Comparison of ENCODE assay signal across 8 cellular contexts in the genomic region with DNA sequence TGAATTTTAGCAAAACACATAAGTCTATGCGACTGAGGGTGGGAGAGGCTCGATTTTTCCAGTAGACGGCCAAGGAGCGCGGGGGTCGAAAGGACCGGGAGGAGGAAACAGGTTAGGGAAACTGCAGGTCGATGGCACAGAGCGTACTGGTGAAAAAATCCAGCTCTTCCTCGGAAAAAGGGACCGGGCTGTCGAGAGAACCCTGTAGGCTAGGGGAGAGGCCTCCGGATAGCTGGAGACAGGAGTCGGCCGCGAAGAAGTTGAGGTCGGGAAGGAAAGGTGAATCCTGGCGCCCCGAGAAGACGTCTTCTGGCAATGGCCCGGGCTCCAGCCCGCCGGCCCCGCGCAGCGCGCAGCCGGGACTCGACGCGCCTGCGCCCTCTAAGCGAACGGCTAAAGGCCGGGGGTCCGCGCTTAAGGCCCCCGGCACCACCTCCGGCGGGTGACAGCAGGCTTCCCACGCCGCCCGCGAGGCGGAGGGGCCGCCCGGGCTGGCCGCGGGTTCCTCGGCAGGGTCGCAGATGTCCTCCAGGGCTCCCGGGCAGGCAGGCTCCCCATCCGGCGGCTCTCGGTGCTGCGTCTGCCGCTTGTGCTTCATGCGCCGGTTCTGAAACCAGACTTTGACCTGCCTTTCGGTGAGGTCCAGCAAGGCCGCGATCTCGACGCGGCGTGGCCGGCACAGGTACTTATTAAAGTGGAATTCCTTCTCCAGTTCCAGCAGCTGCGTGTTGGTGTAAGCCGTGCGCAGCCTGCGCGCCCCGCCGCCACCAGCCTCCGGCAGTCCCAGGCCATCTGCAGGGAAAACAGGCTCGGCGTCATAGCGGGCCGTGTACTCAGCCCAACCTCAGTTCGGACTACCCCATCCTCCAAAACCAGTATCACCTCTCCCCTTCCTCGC. TPM values are rescaled to one million over a fixed set of nuclear protein-coding genes. Genes with fewer than 3 reads are reported as not detected.
A peak's percentile ranks its signal among the peaks of the same experiment; 100 is the strongest.
DNase-seq lines count a peak whose midpoint lies in the region; ATAC-seq lines count a peak whose summit lies in the region.

No MANE protein-coding gene starts in this region.

- H3K4me3 ChIP-seq in HUES48 (ENCODE audit: low read depth, low read length): peak overlapping the region; percentile 59

- H3K9ac ChIP-seq in HUES48 (ENCODE audit: low read depth, low read length): no peak overlapping the region

- peaks cover 97% of the 10 kb centered on the region for H3K27me3 ChIP-seq in HUES48 (ENCODE audit: control insufficient read depth, insufficient read depth, low read length)

- no peak overlapping the region for H3K27ac ChIP-seq in HUES48 (ENCODE audit: low read depth, low read length)

- H3K4me1 Mint-ChIP-seq in activated CD4-positive, alpha-beta T cell treated with anti-CD3 and anti-CD28 coated beads, Interleukin-2, amount 10 ng/mL, durations not matched to agents 7 days and 5 days: peaks cover 37% of the 10 kb centered on the region
- H3K4me1 Mint-ChIP-seq in memory B cell: peaks cover 14% of the 10 kb centered on the region
- H3K4me1 Mint-ChIP-seq in stimulated activated naive CD8-positive, alpha-beta T cell treated with anti-CD3 and anti-CD28 coated beads, Interleukin-15, Interleukin-2, amounts not matched to agents 100 ng/mL and 50 ng/mL, for 24 hours (ENCODE audit: low read depth): peaks cover 53% of the 10 kb centered on the region

- H3K9me3 Mint-ChIP-seq in activated CD4-positive, alpha-beta T cell treated with anti-CD3 and anti-CD28 coated beads, Interleukin-2, amount 10 ng/mL, durations not matched to agents 7 days and 5 days: no peaks in the 10 kb centered on the region
- no peaks in the 10 kb centered on the region for H3K9me3 Mint-ChIP-seq in memory B cell
- no peaks in the 10 kb centered on the region for H3K9me3 Mint-ChIP-seq in stimulated activated naive CD8-positive, alpha-beta T cell treated with anti-CD3 and anti-CD28 coated beads, Interleukin-15, Interleukin-2, amounts not matched to agents 100 ng/mL and 50 ng/mL, for 24 hours

- POLR2A ChIA-PET in activated CD4-positive, alpha-beta T cell treated with anti-CD3 and anti-CD28 coated beads, Interleukin-2, amount 10 ng/mL, durations not matched to agents 7 days and 5 days (lab: Charles Lee): no interaction called here

- peaks cover 44% of the 10 kb centered on the region for H3K4me1 ChIP-seq in HUES48 (ENCODE audit: control insufficient read depth, insufficient read depth, low read length)

- no peaks in the 10 kb centered on the region for H3K9me3 ChIP-seq in HUES48 (ENCODE audit: control insufficient read depth, insufficient read depth, low read length)

- ATAC-seq in memory B cell (ENCODE audit: low read depth): peak; percentile 67
- no peak for ATAC-seq in HG02840 (IDR thresholded peaks at IDR 0.05; ENCODE audit: low FRiP score, unreplicated experiment)

- H3K36me3 Mint-ChIP-seq in activated CD4-positive, alpha-beta T cell treated with anti-CD3 and anti-CD28 coated beads, Interleukin-2, amount 10 ng/mL, durations not matched to agents 7 days and 5 days (ENCODE audit: low read depth): peaks cover 7% of the 10 kb centered on the region
- no peaks in the 10 kb centered on the region for H3K36me3 Mint-ChIP-seq in memory B cell
- peaks cover 3% of the 10 kb centered on the region for H3K36me3 Mint-ChIP-seq in stimulated activated naive CD8-positive, alpha-beta T cell treated with anti-CD3 and anti-CD28 coated beads, Interleukin-15, Interleukin-2, amounts not matched to agents 100 ng/mL and 50 ng/mL, for 24 hours (ENCODE audit: low read depth)

- peak; percentile 50 for DNase-seq in DMS53 (lab: John Stamatoyannopoulos, UW)
- DNase-seq in DMS53 treated with DMSO at 0.1 percent for 48 hours (lab: John Stamatoyannopoulos, UW; ENCODE audit: unreplicated experiment): no peak
- DNase-seq in activated CD4-positive, alpha-beta T cell treated with anti-CD3 and anti-CD28 coated beads, Interleukin-2, amount 10 ng/mL, durations not matched to agents 7 days and 5 days: peak; percentile 51
- peak; percentile 43 for DNase-seq in effector CD4-positive, alpha-beta T cell
- peak; percentile 38 to 65 for DNase-seq in memory B cell (ENCODE audit: low spot score in 2 of 2)

- H3K4me3 Mint-ChIP-seq in activated CD4-positive, alpha-beta T cell treated with anti-CD3 and anti-CD28 coated beads, Interleukin-2, amount 10 ng/mL, durations not matched to agents 7 days and 5 days: peak overlapping the region; percentile 80
- H3K4me3 Mint-ChIP-seq in memory B cell: peak overlapping the region; percentile 82
- peak overlapping the region; percentile 97 for H3K4me3 Mint-ChIP-seq in stimulated activated naive CD8-positive, alpha-beta T cell treated with anti-CD3 and anti-CD28 coated beads, Interleukin-15, Interleukin-2, amounts not matched to agents 100 ng/mL and 50 ng/mL, for 24 hours

- CTCF ChIA-PET in activated CD4-positive, alpha-beta T cell treated with anti-CD3 and anti-CD28 coated beads, Interleukin-2, amount 10 ng/mL, durations not matched to agents 7 days and 5 days (lab: Charles Lee): no interaction called here

- peak overlapping the region; percentile 86 for H3K27ac Mint-ChIP-seq in activated CD4-positive, alpha-beta T cell treated with anti-CD3 and anti-CD28 coated beads, Interleukin-2, amount 10 ng/mL, durations not matched to agents 7 days and 5 days
- H3K27ac Mint-ChIP-seq in memory B cell: no peak overlapping the region
- H3K27ac Mint-ChIP-seq in stimulated activated naive CD8-positive, alpha-beta T cell treated with anti-CD3 and anti-CD28 coated beads, Interleukin-15, Interleukin-2, amounts not matched to agents 100 ng/mL and 50 ng/mL, for 24 hours: peak overlapping the region; percentile 90

- H3K36me3 ChIP-seq in HUES48 (ENCODE audit: control insufficient read depth, insufficient read depth, low read length): no peaks in the 10 kb centered on the region

- H3K27me3 Mint-ChIP-seq in activated CD4-positive, alpha-beta T cell treated with anti-CD3 and anti-CD28 coated beads, Interleukin-2, amount 10 ng/mL, durations not matched to agents 7 days and 5 days: peaks cover 75% of the 10 kb centered on the region
- H3K27me3 Mint-ChIP-seq in memory B cell: peaks cover 29% of the 10 kb centered on the region
- H3K27me3 Mint-ChIP-seq in stimulated activated naive CD8-positive, alpha-beta T cell treated with anti-CD3 and anti-CD28 coated beads, Interleukin-15, Interleukin-2, amounts not matched to agents 100 ng/mL and 50 ng/mL, for 24 hours: peaks cover 12% of the 10 kb centered on the region

RNA-seq across cellular contexts. Expression of a gene that starts 1.7 kb away (rescaled TPM):
- 1 to 10 TPM; 3.4 to 4.7 TPM for total RNA-seq in activated CD4-positive, alpha-beta T cell treated with anti-CD3 and anti-CD28 coated beads, Interleukin-2, amount 10 ng/mL, durations not matched to agents 7 days and 5 days

RNA-seq across cellular contexts. Expression of a gene that starts 12.4 kb away (rescaled TPM):
- not detected for total RNA-seq in activated CD4-positive, alpha-beta T cell treated with anti-CD3 and anti-CD28 coated beads, Interleukin-2, amount 10 ng/mL, durations not matched to agents 7 days and 5 days

RNA-seq across cellular contexts. Expression of a gene that starts 34.9 kb away (rescaled TPM):
- 1 to 10 TPM; 3.3 to 3.6 TPM for total RNA-seq in activated CD4-positive, alpha-beta T cell treated with anti-CD3 and anti-CD28 coated beads, Interleukin-2, amount 10 ng/mL, durations not matched to agents 7 days and 5 days

RNA-seq across cellular contexts. Expression of a gene that starts 46.8 kb away (rescaled TPM):
- 1 to 10 TPM; 3.1 to 4.5 TPM for total RNA-seq in activated CD4-positive, alpha-beta T cell treated with anti-CD3 and anti-CD28 coated beads, Interleukin-2, amount 10 ng/mL, durations not matched to agents 7 days and 5 days

RNA-seq across cellular contexts. Expression of a gene that starts 50.4 kb away (rescaled TPM):
- not detected for total RNA-seq in activated CD4-positive, alpha-beta T cell treated with anti-CD3 and anti-CD28 coated beads, Interleukin-2, amount 10 ng/mL, durations not matched to agents 7 days and 5 days
